ENCODE assay signal across 23 cellular contexts in genomic region chr11:46635557-46636139, GRCh38.
"Had no signal": no experiment of that assay in that cellular context is flagged by ENCODE, and none has a peak within 500 bp of the region (broad histone marks: within the 10 kb centered on the region; RNA-seq: fewer than 3 reads in every experiment).

No MANE protein-coding gene starts in this region.

- H3K36me3 ChIP-seq: colonic mucosa, uterus had no signal

- ATAC-seq: esophagus mucosa, gastrocnemius medialis, lower lobe of right lung, sciatic nerve had no signal

- DNase-seq: cerebellar nuclear complex; colonic mucosa; dermis blood vessel endothelial cell; effector CD4-positive, alpha-beta T cell; gastrocnemius medialis; glutamatergic neuron; islet precursor cell; left ventricle myocardium inferior; lower lobe of right lung; mesenchymal stem cell; naive B cell; posterior cingulate gyrus; spleen; stimulated activated CD4-positive, alpha-beta T cell treated with anti-CD3 and anti-CD28 coated beads, Interleukin-2, amount 100 ng/mL, for 24 hours; stimulated activated CD4-positive, alpha-beta T cell treated with anti-CD3 and anti-CD28 coated beads, Interleukin-4, amount 100 ng/mL, for 4 hours; stimulated activated naive CD4-positive, alpha-beta T cell; stomach; tibial artery; upper lobe of left lung; uterus had no signal

- H3K27ac ChIP-seq: colonic mucosa, gastrocnemius medialis, left ventricle myocardium inferior, lower lobe of right lung, spleen, stomach, suprapubic skin, tibial artery, upper lobe of left lung, uterus had no signal

- H3K9me3 ChIP-seq: colonic mucosa, gastrocnemius medialis, left ventricle myocardium inferior, lower lobe of right lung, spleen, stomach, suprapubic skin, tibial artery, upper lobe of left lung, uterus had no signal

- H3K4me3 ChIP-seq: colonic mucosa, gastrocnemius medialis, left ventricle myocardium inferior, lower lobe of right lung, spleen, stomach, suprapubic skin, tibial artery, upper lobe of left lung, uterus had no signal

- H3K27me3 ChIP-seq: colonic mucosa, gastrocnemius medialis, spleen, stomach, suprapubic skin, tibial artery, upper lobe of left lung, uterus had no signal

- H3K4me1 ChIP-seq: colonic mucosa, gastrocnemius medialis, left ventricle myocardium inferior, lower lobe of right lung, suprapubic skin, tibial artery, upper lobe of left lung, uterus had no signal
